Comparison of ENCODE assay signal across 17 cellular contexts in genomic region chr9:89844075-89844474, GRCh38.
DNase-seq lines count a peak whose midpoint lies in the region; ATAC-seq and TF ChIP-seq lines count a peak whose summit lies in the region.
"Had no signal": no experiment of that assay in that cellular context is flagged by ENCODE, and none has a peak within 500 bp of the region (broad histone marks: within the 10 kb centered on the region; RNA-seq: fewer than 3 reads in every experiment).

No MANE protein-coding gene starts in this region.

- no peaks in the 10 kb centered on the region for H3K9me3 ChIP-seq in mucosa of stomach (ENCODE audit: control insufficient read depth, low read length)
- H3K9me3 ChIP-seq: BE2C, Peyer's patch had no signal

- peak; percentile 46 for ATAC-seq in left lobe of liver

- intact Hi-C loops in MCF 10A (cut with micrococcal nuclease): no loop called here

- POLR2A ChIA-PET in MCF 10A (lab: Yijun Ruan, JAX): interaction anchor here (0.7 kb wide), 1 partner anchor 1401 kb away, joined by 3 read pairs; no protein-coding TSS in a partner anchor

- no peak overlapping the region for H3K4me3 Mint-ChIP-seq in MCF 10A (ENCODE audit: unreplicated experiment)
- H3K4me3 Mint-ChIP-seq: CD4-positive, CD25-positive, alpha-beta regulatory T cell; H9; HFFc6 had no signal

- no peak overlapping the region for H3K4me3 ChIP-seq in mucosa of stomach (ENCODE audit: low read length)
- H3K4me3 ChIP-seq: GM23248, Peyer's patch had no signal

- no peak for DNase-seq in left lobe of liver (ENCODE audit: low spot score)
- no peak for DNase-seq in NCI-H1105 treated with DMSO at 0.1 percent for 48 hours (lab: John Stamatoyannopoulos, UW)
- no peak for DNase-seq in LoVo (ENCODE audit: low spot score)
- no peak for DNase-seq in hypothalamus (lab: John Stamatoyannopoulos, UW)
- no peak for DNase-seq in MCF 10A (ENCODE audit: unreplicated experiment)
- DNase-seq: BE2C; CD4-positive, CD25-positive, alpha-beta regulatory T cell; GM23248; H9; HFFc6; Kasumi-1; NCI-H1436 treated with DMSO at 0.1 percent for 48 hours; NCI-H1930 had no signal

- H3K9me3 Mint-ChIP-seq in MCF 10A (ENCODE audit: unreplicated experiment): no peaks in the 10 kb centered on the region

- peaks cover 47% of the 10 kb centered on the region for H3K4me1 ChIP-seq in mucosa of stomach (ENCODE audit: control insufficient read depth, insufficient read depth, low read length)
- H3K4me1 ChIP-seq: BE2C had no signal

- no TSS peak for BruUV-seq in MCF 10A (replicated peaks; lab: Mats Ljungman, UMichigan)

- CTCF ChIA-PET in MCF 10A (lab: Yijun Ruan, JAX): no interaction called here

- no peaks in the 10 kb centered on the region for H3K36me3 Mint-ChIP-seq in MCF 10A (ENCODE audit: insufficient read depth, unreplicated experiment)
- H3K36me3 Mint-ChIP-seq: CD4-positive, CD25-positive, alpha-beta regulatory T cell had no signal

- H3K27ac ChIP-seq in C4-2B: peak overlapping the region; percentile 71
- H3K27ac ChIP-seq in VCaP: peak overlapping the region; percentile 68
- H3K27ac ChIP-seq: GM23248, Peyer's patch had no signal

- H3K27me3 Mint-ChIP-seq in MCF 10A (ENCODE audit: insufficient read depth, unreplicated experiment): no peaks in the 10 kb centered on the region

- H3K27me3 ChIP-seq in mucosa of stomach (ENCODE audit: control insufficient read depth, insufficient read depth, low read length): no peaks in the 10 kb centered on the region
- H3K27me3 ChIP-seq: BE2C, Peyer's patch had no signal

- no peaks in the 10 kb centered on the region for H3K4me1 Mint-ChIP-seq in MCF 10A (ENCODE audit: insufficient read depth, unreplicated experiment)
- H3K4me1 Mint-ChIP-seq: CD4-positive, CD25-positive, alpha-beta regulatory T cell had no signal

- H3K9ac ChIP-seq in mucosa of stomach (ENCODE audit: low read length): peak overlapping the region; percentile 24
- H3K9ac ChIP-seq: GM23248 had no signal

- TF ChIP-seq CTCF in C4-2B (conservative IDR thresholded peaks at IDR 0.05): no peak
- TF ChIP-seq CTCF in VCaP (conservative IDR thresholded peaks at IDR 0.05): no peak
- no peak for TF ChIP-seq CTCF in MCF 10A (IDR thresholded peaks at IDR 0.05; ENCODE audit: unreplicated experiment)

- no peak overlapping the region for H3K27ac Mint-ChIP-seq in MCF 10A (ENCODE audit: low read depth, unreplicated experiment)
- H3K27ac Mint-ChIP-seq: H9, HFFc6 had no signal

- H3K36me3 ChIP-seq in mucosa of stomach (ENCODE audit: control insufficient read depth, insufficient read depth, low read length): no peaks in the 10 kb centered on the region
- H3K36me3 ChIP-seq: BE2C, Peyer's patch had no signal
